In the genomic region with DNA sequence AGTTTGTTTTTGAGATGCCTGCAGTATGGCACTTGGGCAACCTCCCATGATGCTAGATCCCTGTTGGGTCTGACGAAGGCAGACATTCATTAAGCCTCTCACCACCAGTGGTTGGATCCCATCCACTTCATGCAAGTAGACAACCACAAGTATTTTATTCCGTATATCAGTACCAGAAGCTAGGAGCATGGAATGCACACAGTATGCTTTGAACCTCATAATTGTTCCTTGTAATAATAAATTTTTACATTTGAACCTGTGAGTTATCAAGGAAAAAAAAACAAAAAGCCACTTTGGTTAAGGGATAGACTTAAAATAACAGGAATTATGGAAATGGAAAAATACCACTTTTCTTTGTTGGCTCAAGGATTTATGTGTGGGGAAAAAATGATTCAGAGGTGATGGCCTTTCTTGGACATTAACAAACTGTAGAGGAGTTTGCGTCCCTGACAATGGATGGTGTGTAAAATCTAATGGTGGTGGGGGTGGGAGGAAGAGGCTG, we compare ENCODE assay signal across 17 cellular contexts.
DNase-seq lines count a peak whose midpoint lies in the region; ATAC-seq, FAIRE-seq and TF ChIP-seq lines count a peak whose summit lies in the region.
"Had no signal": no experiment of that assay in that cellular context is flagged by ENCODE, and none has a peak within 500 bp of the region (broad histone marks: within the 10 kb centered on the region; RNA-seq: fewer than 3 reads in every experiment).

No MANE protein-coding gene starts in this region.

- H3K27me3 ChIP-seq in fibroblast of lung (ENCODE audit: control insufficient read depth, insufficient read depth, low read length) (no peaks in the 10 kb centered on the region), psoas muscle (ENCODE audit: insufficient read depth in 3 of 3, low read length in 2 of 3) (no peaks in the 10 kb centered on the region)
- H3K27me3 ChIP-seq: colonic mucosa, esophagus muscularis mucosa, pancreas had no signal

- H3K36me3 ChIP-seq in fibroblast of lung (ENCODE audit: control insufficient read depth, insufficient read depth, low read length) (no peaks in the 10 kb centered on the region), psoas muscle (ENCODE audit: insufficient read depth in 1 of 2, low read depth in 1 of 2) (no peaks in the 10 kb centered on the region)
- H3K36me3 ChIP-seq: colonic mucosa, esophagus muscularis mucosa, pancreas had no signal

- H3K9me3 ChIP-seq in fibroblast of lung (ENCODE audit: control insufficient read depth, insufficient read depth, low read depth, low read length): no peaks in the 10 kb centered on the region
- H3K9me3 ChIP-seq in psoas muscle: no peaks in the 10 kb centered on the region
- H3K9me3 ChIP-seq: colonic mucosa, esophagus muscularis mucosa, pancreas had no signal

- no peaks in the 10 kb centered on the region for H4K20me1 ChIP-seq in fibroblast of lung (ENCODE audit: control insufficient read depth, extremely low read depth, insufficient read depth, low read length)

- peaks cover 0 to 1% (median 0%) of the 10 kb centered on the region in 3 donors for H3K27me3 Mint-ChIP-seq in immature natural killer cell (ENCODE audit: low read depth in 3 of 3)
- H3K27me3 Mint-ChIP-seq: activated B cell treated with CpG ODN at 0.5 μM for 24 hours had no signal

- intact Hi-C loops in psoas muscle (cut with DNase I): no loop called here

- ATAC-seq in psoas muscle: no peak
- ATAC-seq: activated naive CD4-positive, alpha-beta T cell treated with anti-CD3 and anti-CD28 coated beads, Interleukin-2, amount 50 U/mL, for 72 hours; pancreas; PC-3 had no signal

- no peak overlapping the region for H3K27ac Mint-ChIP-seq in immature natural killer cell
- H3K27ac Mint-ChIP-seq: activated B cell treated with CpG ODN at 0.5 μM for 24 hours; activated naive CD4-positive, alpha-beta T cell treated with anti-CD3 and anti-CD28 coated beads, Interleukin-2, amount 50 U/mL, for 72 hours; mesothelial cell of epicardium had no signal

- no peaks in the 10 kb centered on the region for H3K4me1 ChIP-seq in fibroblast of lung (ENCODE audit: control insufficient read depth, extremely low read depth, insufficient read depth, low read length)
- no peaks in the 10 kb centered on the region for H3K4me1 ChIP-seq in psoas muscle
- H3K4me1 ChIP-seq: colonic mucosa, esophagus muscularis mucosa, pancreas had no signal

- H3K4me3 Mint-ChIP-seq in immature natural killer cell: no peak overlapping the region
- H3K4me3 Mint-ChIP-seq: activated B cell treated with CpG ODN at 0.5 μM for 24 hours, mesothelial cell of epicardium had no signal

- H3K27ac ChIP-seq in fibroblast of lung (ENCODE audit: insufficient read depth, low read length) (no peak overlapping the region), psoas muscle (no peak overlapping the region)
- H3K27ac ChIP-seq: colonic mucosa, esophagus muscularis mucosa, pancreas had no signal

- peaks cover 2 to 26% (median 10%) of the 10 kb centered on the region in 6 donors for H3K9me3 Mint-ChIP-seq in immature natural killer cell
- H3K9me3 Mint-ChIP-seq: activated B cell treated with CpG ODN at 0.5 μM for 24 hours had no signal

- H3K36me3 Mint-ChIP-seq in immature natural killer cell: peaks cover 0 to 3% (median 0%) of the 10 kb centered on the region in 3 donors
- H3K36me3 Mint-ChIP-seq: activated naive CD4-positive, alpha-beta T cell treated with anti-CD3 and anti-CD28 coated beads, Interleukin-2, amount 50 U/mL, for 72 hours had no signal

- no peaks in the 10 kb centered on the region for H3K4me1 Mint-ChIP-seq in immature natural killer cell
- H3K4me1 Mint-ChIP-seq: activated B cell treated with CpG ODN at 0.5 μM for 24 hours had no signal

- H3K4me3 ChIP-seq in fibroblast of lung (replicated peaks in 1 of 4; ENCODE audit: control extremely low read depth in 1 of 4, insufficient read depth in 1 of 4, low read depth in 3 of 4, low read length in 4 of 4) (no peak overlapping the region), psoas muscle (no peak overlapping the region)
- H3K4me3 ChIP-seq: colonic mucosa, esophagus muscularis mucosa, pancreas had no signal

- DNase-seq in Caki2 (ENCODE audit: low read depth) (peak; percentile 74), RCC 7860 (ENCODE audit: low spot score) (peak; percentile 33), fibroblast of lung (ENCODE audit: low read depth in 2 of 2) (peak; percentile 83 to 100), renal cortical epithelial cell (ENCODE audit: low read depth) (peak; percentile 23), immature natural killer cell (no peak), psoas muscle (no peak), activated T-cell treated with anti-CD3 and anti-CD28 coated beads for 4 hours (no peak)
- DNase-seq in stimulated activated CD4-positive, alpha-beta T cell treated with anti-CD3 and anti-CD28 coated beads, Interleukin-4, amount 100 ng/mL, for 4 hours: no peak
- DNase-seq: activated B cell treated with CpG ODN at 0.5 μM for 24 hours, colonic mucosa, NCI-H1417 treated with DMSO at 0.1 percent for 48 hours, NCI-H446 treated with DMSO at 0.1 percent for 48 hours, pancreas, PC-3 had no signal

- no peaks in the 10 kb centered on the region for H3K79me2 ChIP-seq in fibroblast of lung (ENCODE audit: control insufficient read depth, insufficient read depth, low read length)

- no peak overlapping the region for H2AFZ ChIP-seq in fibroblast of lung (ENCODE audit: low read length)

- 70 to 81% (median 71%) methylated on average over 3 of the region's 3 CpGs for WGBS in psoas muscle, 3 donors

- TF ChIP-seq CTCF in fibroblast of lung (conservative IDR thresholded peaks at IDR 0.05 in 1 of 2, IDR thresholded peaks at IDR 0.05 in 1 of 2; ENCODE audit: low read depth in 1 of 2, low read length in 2 of 2) (no peak), psoas muscle (IDR thresholded peaks at IDR 0.05) (no peak)

- no peak overlapping the region for H3K4me2 ChIP-seq in fibroblast of lung (ENCODE audit: extremely low read depth, insufficient read depth, low read length)

- FAIRE-seq in RCC 7860 (lab: Jason Lieb, UNC): peak; percentile 63

- no peak overlapping the region for H3K9ac ChIP-seq in fibroblast of lung (ENCODE audit: insufficient read depth, low read length)

- in situ Hi-C loops in Caki2 (cut with HindIII; ENCODE audit: low pct_unique_long_range_greater_than_20kb, low sequenced_read_pairs): no loop called here

Comparison
In these comparisons a context has a peak if more than half of its experiments do, and no peak if none do; other contexts are left out.
1. DNase-seq: peak in Caki2 (single experiment), RCC 7860 (single experiment), fibroblast of lung (2 of 2) and renal cortical epithelial cell (single experiment); none in immature natural killer cell (0 of 3), psoas muscle (0 of 2), stimulated activated CD4-positive, alpha-beta T cell treated with anti-CD3 and anti-CD28 coated beads, Interleukin-4, amount 100 ng/mL, for 4 hours (0 of 2) and activated T-cell treated with anti-CD3 and anti-CD28 coated beads for 4 hours (single experiment).